ENCODE assay signal across 8 cellular contexts in the genomic region with DNA sequence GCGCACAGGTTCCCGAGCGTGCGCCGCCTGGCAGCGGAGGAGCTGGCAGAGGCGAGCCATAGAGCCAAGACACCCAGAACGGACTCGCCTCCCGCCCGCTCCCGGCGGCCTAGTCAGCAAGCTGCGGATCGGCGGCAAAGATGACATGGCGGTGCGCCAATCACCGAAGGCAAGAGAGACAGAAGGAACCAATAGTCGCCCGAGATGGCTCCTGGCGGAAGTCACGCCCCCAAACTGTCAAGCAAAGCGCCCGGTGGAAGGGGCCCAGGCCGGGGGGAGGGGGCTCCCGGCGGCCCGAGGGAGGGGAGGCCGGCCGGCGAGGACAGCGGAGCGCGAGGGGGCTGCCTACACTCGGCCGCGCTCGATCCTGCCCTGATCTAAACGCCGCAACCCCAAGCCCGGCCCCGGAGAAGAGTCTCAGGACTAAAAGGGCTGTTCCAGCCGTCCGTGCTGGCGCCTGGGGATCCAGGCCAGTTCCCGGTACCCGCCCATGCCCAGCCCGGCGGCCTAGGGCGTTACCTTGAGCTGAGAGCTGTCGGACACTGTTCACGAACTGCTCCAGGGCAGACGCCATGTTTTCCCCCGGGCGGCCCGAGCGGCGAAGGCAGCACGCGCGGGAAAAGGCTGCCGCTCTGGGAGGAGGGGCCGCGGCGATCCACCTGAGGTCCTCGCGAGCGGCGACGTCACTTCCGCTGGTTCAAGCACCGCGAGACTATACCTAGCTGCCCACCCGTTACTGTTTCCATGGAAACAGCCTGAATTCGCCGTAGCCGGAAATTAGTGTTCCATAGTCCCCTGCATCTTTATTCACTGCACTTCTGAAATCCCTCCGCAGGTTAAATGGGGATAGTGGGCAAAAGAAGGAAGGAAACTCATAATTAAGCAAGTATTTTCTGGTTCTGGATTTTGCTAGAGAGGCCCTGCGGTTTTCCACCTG. TPM values are rescaled to one million over a fixed set of nuclear protein-coding genes. Genes with fewer than 3 reads are reported as not detected.
DNase-seq lines count a peak whose midpoint lies in the region; ATAC-seq, FAIRE-seq and TF ChIP-seq lines count a peak whose summit lies in the region.

A gene (minus strand): TSS at position 634 of the 937 bp plus-strand sequence. CDS start 60 bp downstream, at position 574.

- ATAC-seq in HG03432 (IDR thresholded peaks at IDR 0.05; ENCODE audit: unreplicated experiment), result peak; percentile 91

- H3K4me1 ChIP-seq in kidney (ENCODE audit: control insufficient read depth in 1 of 2, insufficient read depth in 1 of 2, low read depth in 1 of 2, low read length in 2 of 2), result peaks cover 5 to 9% of the 10 kb centered on the region in 2 donors

- H3K4me3 ChIP-seq in kidney (ENCODE audit: low read length in 2 of 2), result peak within 1 kb of the TSS; percentile 88 to 95

- H3K36me3 ChIP-seq in kidney (ENCODE audit: control insufficient read depth in 1 of 2, insufficient read depth in 2 of 2, low read length in 2 of 2), result no peaks in the 10 kb centered on the region

- intact Hi-C loops in kidney (cut with DNase I), result no loop called here

- no peaks in the 10 kb centered on the region for H3K9me3 ChIP-seq in kidney (ENCODE audit: control insufficient read depth in 1 of 2, low read length in 2 of 2)

- DNase-seq in AG20443 (ENCODE audit: low spot score) (peak; percentile 99), NCI-H510A (lab: John Stamatoyannopoulos, UW) (peak; percentile 94), cerebellum (ENCODE audit: low spot score) (peak; percentile 99), kidney (peak; percentile 99)
- DNase-seq in activated CD4-positive, alpha-beta T cell treated with anti-CD3 and anti-CD28 coated beads for 1 hour, result peak; percentile 95
- DNase-seq in stimulated activated CD4-positive, alpha-beta T cell treated with anti-CD3 and anti-CD28 coated beads, Interleukin-15, amount 100 ng/mL, for 24 hours, result peak; percentile 98

- peak; percentile 89 for TF ChIP-seq POLR2A in GM19099 (IDR thresholded peaks at IDR 0.05; ENCODE audit: extremely low read depth, insufficient read length, low read depth)

- peak within 1 kb of the TSS; percentile 76 to 90 for H3K9ac ChIP-seq in kidney (ENCODE audit: low read length in 2 of 2)

- H3K27ac ChIP-seq in kidney (ENCODE audit: low read depth in 2 of 2, low read length in 2 of 2), result peak within 1 kb of the TSS; percentile 93 to 95

- peak; percentile 53 for FAIRE-seq in kidney (lab: Jason Lieb, UNC)

- TF ChIP-seq CTCF in kidney (IDR thresholded peaks at IDR 0.05; ENCODE audit: borderline replicate concordance, extremely low read depth, insufficient read depth), result no peak

RNA-seq across cellular contexts. Expression of the gene that starts here (rescaled TPM):
- 66.7 TPM for total RNA-seq in cerebellum
- 48.1 TPM for total RNA-seq in kidney
- 46.9 TPM for polyA plus RNA-seq in kidney (ENCODE audit: insufficient read depth, low read depth, low replicate concordance)

Comparison
In these comparisons a context has a peak if more than half of its experiments do, and no peak if none do; other contexts are left out.
1. Peak in every context shown above with its lines: DNase-seq, ATAC-seq, H3K4me3 ChIP-seq and H3K27ac ChIP-seq.